In genomic region chr10:69232736-69233135, GRCh38 we compare ENCODE assay signal across 13 cellular contexts. TPM values are rescaled to one million over a fixed set of nuclear protein-coding genes. Genes with fewer than 3 reads are reported as not detected.
DNase-seq lines count a peak whose midpoint lies in the region; ATAC-seq and TF ChIP-seq lines count a peak whose summit lies in the region.
"Had no signal": no experiment of that assay in that cellular context is flagged by ENCODE, and none has a peak within 500 bp of the region (broad histone marks: within the 10 kb centered on the region; RNA-seq: fewer than 3 reads in every experiment).

No MANE protein-coding gene starts in this region.

- POLR2A ChIA-PET in T-cell (lab: Charles Lee) = interaction anchor here in 1 of 2 donors (0.6 to 1.2 kb wide), 2 partner anchors 41 to 53 kb away, joined by 3 read pairs; partner anchors contain the start of gene SUPV3L1

- DNase-seq in activated CD8-positive, alpha-beta memory T cell treated with anti-CD3 and anti-CD28 coated beads, Interleukin-2, amount 10 ng/mL, durations not matched to agents 7 days and 5 days = no peak
- DNase-seq in activated CD8-positive, alpha-beta memory T cell treated with anti-CD3 and anti-CD28 coated beads, Interleukin-2, amount 50 U/mL, for 48 hours = no peak
- DNase-seq in T-cell = peak in 33 of 34 experiments; percentile 20 to 69 (median 45)
- peak; percentile 62 for DNase-seq in central memory CD4-positive, alpha-beta T cell
- no peak for DNase-seq in osteoblast (ENCODE audit: insufficient read length, low spot score, missing footprints)
- no peak for DNase-seq in SKM-1 (lab: John Stamatoyannopoulos, UW; ENCODE audit: unreplicated experiment)
- no peak for DNase-seq in endothelial cell (ENCODE audit: low spot score)
- no peak for DNase-seq in HCEC 1CT
- DNase-seq: DMS79, NCI-H1436, NCI-H774 had no signal

- no peak overlapping the region for H3K27ac ChIP-seq in osteoblast (ENCODE audit: low read depth, low read length)
- H3K27ac ChIP-seq: ascending aorta, SK-N-MC had no signal

- peak overlapping the region; percentile 23 for H3K4me2 ChIP-seq in osteoblast (ENCODE audit: insufficient read depth, low read length)

- no peaks in the 10 kb centered on the region for H3K27me3 ChIP-seq in osteoblast (ENCODE audit: insufficient read depth, low read length)
- H3K27me3 ChIP-seq: ascending aorta had no signal

- peaks cover 9% of the 10 kb centered on the region for H3K4me1 ChIP-seq in osteoblast (ENCODE audit: insufficient read depth, low read length)

- no peaks in the 10 kb centered on the region for H4K20me1 ChIP-seq in osteoblast (ENCODE audit: insufficient read depth, low read length)

- H3K9me3 Mint-ChIP-seq in activated CD8-positive, alpha-beta memory T cell treated with anti-CD3 and anti-CD28 coated beads, Interleukin-2, amount 10 ng/mL, durations not matched to agents 7 days and 5 days (ENCODE audit: low read depth) = no peaks in the 10 kb centered on the region
- H3K9me3 Mint-ChIP-seq in T-cell (no peaks in the 10 kb centered on the region), endothelial cell (ENCODE audit: unreplicated experiment) (no peaks in the 10 kb centered on the region)

- peaks cover 65% of the 10 kb centered on the region for H3K4me1 Mint-ChIP-seq in activated CD8-positive, alpha-beta memory T cell treated with anti-CD3 and anti-CD28 coated beads, Interleukin-2, amount 10 ng/mL, durations not matched to agents 7 days and 5 days
- peaks cover 46 to 61% (median 48%) of the 10 kb centered on the region in 3 donors for H3K4me1 Mint-ChIP-seq in T-cell
- H3K4me1 Mint-ChIP-seq in endothelial cell (ENCODE audit: unreplicated experiment) = peaks cover 7% of the 10 kb centered on the region

- H3K27me3 Mint-ChIP-seq in activated CD8-positive, alpha-beta memory T cell treated with anti-CD3 and anti-CD28 coated beads, Interleukin-2, amount 10 ng/mL, durations not matched to agents 7 days and 5 days = no peaks in the 10 kb centered on the region
- H3K27me3 Mint-ChIP-seq in T-cell (no peaks in the 10 kb centered on the region), endothelial cell (ENCODE audit: unreplicated experiment) (no peaks in the 10 kb centered on the region)

- no peaks in the 10 kb centered on the region for H3K36me3 ChIP-seq in osteoblast (ENCODE audit: insufficient read depth, low read length)
- H3K36me3 ChIP-seq: ascending aorta had no signal

- CTCF ChIA-PET in activated CD8-positive, alpha-beta memory T cell treated with anti-CD3 and anti-CD28 coated beads, Interleukin-2, amount 10 ng/mL, durations not matched to agents 7 days and 5 days (lab: Charles Lee) = interaction anchor here (1.2 to 10.7 kb wide), 4 partner anchors 10 to 175 kb away, joined by 3 to 146 read pairs (median 10); partner anchors contain the start of gene HKDC1
- CTCF ChIA-PET in T-cell (lab: Charles Lee) = interaction anchor here in 1 of 2 donors (1.0 kb wide), 1 partner anchor 27 kb away, joined by 3 read pairs; no protein-coding TSS in a partner anchor

- no peak for ATAC-seq in activated CD8-positive, alpha-beta memory T cell treated with anti-CD3 and anti-CD28 coated beads, Interleukin-2, amount 10 ng/mL, durations not matched to agents 7 days and 5 days
- peak; percentile 51 to 83 (median 65) for ATAC-seq in T-cell (replicated peaks in 1 of 4)

- H3K4me3 ChIP-seq in osteoblast (ENCODE audit: insufficient read depth, low read length) = no peak overlapping the region
- H3K4me3 ChIP-seq: ascending aorta, SK-N-MC had no signal

- peak overlapping the region; percentile 29 for H2AFZ ChIP-seq in osteoblast (ENCODE audit: low read length)

- H3K36me3 Mint-ChIP-seq in activated CD8-positive, alpha-beta memory T cell treated with anti-CD3 and anti-CD28 coated beads, Interleukin-2, amount 10 ng/mL, durations not matched to agents 7 days and 5 days = no peaks in the 10 kb centered on the region
- H3K36me3 Mint-ChIP-seq in T-cell (no peaks in the 10 kb centered on the region), endothelial cell (ENCODE audit: low read depth, unreplicated experiment) (no peaks in the 10 kb centered on the region)

- peak overlapping the region; percentile 26 for H3K27ac Mint-ChIP-seq in activated CD8-positive, alpha-beta memory T cell treated with anti-CD3 and anti-CD28 coated beads, Interleukin-2, amount 10 ng/mL, durations not matched to agents 7 days and 5 days
- H3K27ac Mint-ChIP-seq in T-cell (peak overlapping the region; percentile 84 to 94), endothelial cell (ENCODE audit: unreplicated experiment) (no peak overlapping the region)

- no peaks in the 10 kb centered on the region for H3K79me2 ChIP-seq in osteoblast (ENCODE audit: insufficient read depth, low read length)

- peak overlapping the region; percentile 44 for H3K4me3 Mint-ChIP-seq in activated CD8-positive, alpha-beta memory T cell treated with anti-CD3 and anti-CD28 coated beads, Interleukin-2, amount 10 ng/mL, durations not matched to agents 7 days and 5 days
- peak overlapping the region; percentile 60 to 86 (median 77) for H3K4me3 Mint-ChIP-seq in T-cell
- no peak overlapping the region for H3K4me3 Mint-ChIP-seq in endothelial cell (ENCODE audit: unreplicated experiment)

- no peaks in the 10 kb centered on the region for H3K9me3 ChIP-seq in osteoblast (ENCODE audit: low read depth, low read length)
- H3K9me3 ChIP-seq: ascending aorta had no signal

- TF ChIP-seq CTCF in osteoblast (IDR thresholded peaks at IDR 0.05; ENCODE audit: extremely low read depth, low read depth, low read length) (no peak), endothelial cell (IDR thresholded peaks at IDR 0.05; ENCODE audit: unreplicated experiment) (no peak)

RNA-seq across cellular contexts. Expression of gene HKDC1, which starts 12.6 kb away (rescaled TPM):
- total RNA-seq in activated CD8-positive, alpha-beta memory T cell treated with anti-CD3 and anti-CD28 coated beads, Interleukin-2, amount 10 ng/mL, durations not matched to agents 7 days and 5 days = 1 to 10 TPM in 1 of 2 experiments, under 1 TPM in 1; 0.61 to 2.7 TPM
- total RNA-seq in T-cell (1 to 10 TPM; 2.3 to 6.5 (median 5.2) TPM), osteoblast (0.29 and 2.9 TPM in 2 replicates), endothelial cell (ENCODE audit: unreplicated experiment) (0.31 TPM)
- total RNA-seq: ascending aorta had no signal

RNA-seq across cellular contexts. Expression of gene HK1, which starts 45.6 kb away (rescaled TPM):
- total RNA-seq in activated CD8-positive, alpha-beta memory T cell treated with anti-CD3 and anti-CD28 coated beads, Interleukin-2, amount 10 ng/mL, durations not matched to agents 7 days and 5 days = 100 to 1,000 TPM; 121 to 135 TPM
- total RNA-seq in T-cell = 10 to 100 TPM; 66.3 to 85.5 (median 83.6) TPM
- 99.6 and 111 TPM in 2 replicates for total RNA-seq in osteoblast
- total RNA-seq in endothelial cell (ENCODE audit: unreplicated experiment) = 162 TPM

RNA-seq across cellular contexts. Expression of gene SUPV3L1, which starts 52.7 kb away (rescaled TPM):
- total RNA-seq in activated CD8-positive, alpha-beta memory T cell treated with anti-CD3 and anti-CD28 coated beads, Interleukin-2, amount 10 ng/mL, durations not matched to agents 7 days and 5 days = 10 to 100 TPM; 46.9 to 59.0 TPM
- total RNA-seq in T-cell = 10 to 100 TPM; 34.1 to 50.7 (median 36.1) TPM
- 34.5 and 34.7 TPM in 2 replicates for total RNA-seq in osteoblast
- total RNA-seq in endothelial cell (ENCODE audit: unreplicated experiment) = 31.7 TPM

Comparison
In these comparisons a context has a peak if more than half of its experiments do, and no peak if none do; other contexts are left out.
1. DNase-seq: peak in T-cell (33 of 34) and central memory CD4-positive, alpha-beta T cell (single experiment); none in activated CD8-positive, alpha-beta memory T cell treated with anti-CD3 and anti-CD28 coated beads, Interleukin-2, amount 10 ng/mL, durations not matched to agents 7 days and 5 days (single experiment), activated CD8-positive, alpha-beta memory T cell treated with anti-CD3 and anti-CD28 coated beads, Interleukin-2, amount 50 U/mL, for 48 hours (single experiment), osteoblast (single experiment), SKM-1 (single experiment), endothelial cell (single experiment) and HCEC 1CT (single experiment).